22 cellular contexts compared by ENCODE assay signal in the genomic region with DNA sequence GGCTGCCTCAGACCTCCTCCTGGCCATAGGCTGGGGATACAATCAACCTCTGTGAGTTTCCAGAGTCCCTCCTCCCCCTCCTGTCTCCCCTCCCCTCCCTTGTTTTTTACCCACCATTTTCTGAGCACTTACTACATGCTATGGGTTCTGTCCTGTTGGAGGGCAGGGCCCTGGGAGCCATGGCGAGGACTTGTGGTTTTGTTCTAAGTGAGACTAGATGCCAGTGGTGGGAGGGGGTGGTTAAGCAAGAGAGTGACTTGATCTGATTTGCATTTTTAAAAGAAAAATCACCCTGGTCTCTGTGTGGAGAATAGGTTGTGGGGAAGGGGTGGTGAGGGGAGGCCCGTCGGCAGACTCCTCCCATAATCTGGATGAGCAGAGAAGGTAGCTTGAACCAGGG.
"Had no signal": no experiment of that assay in that cellular context is flagged by ENCODE, and none has a peak within 500 bp of the region (broad histone marks: within the 10 kb centered on the region; RNA-seq: fewer than 3 reads in every experiment).

No MANE protein-coding gene starts in this region.

- H3K27me3 ChIP-seq: brain microvascular endothelial cell, right lobe of liver, spleen, thyroid gland, uterus had no signal

- DNase-seq: activated CD4-positive, alpha-beta T cell treated with anti-CD3 and anti-CD28 coated beads for 1 hour; activated CD4-positive, alpha-beta T cell treated with anti-CD3 and anti-CD28 coated beads, Interleukin-2, amount 50 U/mL, for 4 hours; activated gamma-delta T cell; activated T-cell treated with anti-CD3 and anti-CD28 coated beads, Interleukin-2, amount 50 U/mL, for 4 hours; amniotic stem cell; brain microvascular endothelial cell; dermis blood vessel endothelial cell; gastrocnemius medialis; islet precursor cell; right lobe of liver; spleen; stimulated activated CD4-positive, alpha-beta T cell treated with anti-CD3 and anti-CD28 coated beads, Interleukin-1b, Interleukin-23, amount 100 ng/mL, for 48 hours; T-helper 1 cell; uterus had no signal

- H3K36me3 Mint-ChIP-seq: activated naive CD4-positive, alpha-beta T cell treated with anti-CD3 and anti-CD28 coated beads, Interleukin-2, amount 50 U/mL, for 72 hours had no signal

- H3K27ac ChIP-seq: brain microvascular endothelial cell, epithelial cell of prostate, gastrocnemius medialis, heart right ventricle, prostate gland, spleen, thyroid gland, uterus, VCaP had no signal

- H3K9me3 Mint-ChIP-seq: activated naive CD4-positive, alpha-beta T cell treated with anti-CD3 and anti-CD28 coated beads, Interleukin-2, amount 50 U/mL, for 72 hours; activated T-cell treated with anti-CD3 and anti-CD28 coated beads, Interleukin-2, amount 50 U/mL, for 4 hours had no signal

- H3K36me3 ChIP-seq: brain microvascular endothelial cell, gastrocnemius medialis, heart right ventricle, prostate gland, right lobe of liver, spleen, thyroid gland, uterus had no signal

- H3K4me3 ChIP-seq: gastrocnemius medialis, heart right ventricle, mucosa of descending colon, prostate gland, right lobe of liver, spleen, thyroid gland, uterus had no signal

- H3K9me3 ChIP-seq: gastrocnemius medialis, heart right ventricle, mucosa of descending colon, prostate gland, right lobe of liver, spleen, thyroid gland, uterus had no signal

- H3K4me1 ChIP-seq: prostate gland, spleen, thyroid gland, uterus had no signal

- ATAC-seq: activated T-cell treated with anti-CD3 and anti-CD28 coated beads, Interleukin-2, amount 50 U/mL, for 4 hours; gastrocnemius medialis; SK-N-SH treated with all-trans-retinoic acid at 6 μM for 48 hours had no signal

- H3K4me3 Mint-ChIP-seq: activated T-cell treated with anti-CD3 and anti-CD28 coated beads, Interleukin-2, amount 50 U/mL, for 4 hours had no signal
